1 cellular context compared by ENCODE assay signal in genomic region chr7:434891-435486, GRCh38.
TF ChIP-seq lines count a peak whose summit lies in the region.

No MANE protein-coding gene starts in this region.

TF ChIP-seq in GM23338, 12 proteins besides CTCF, POLR2A, EP300 and RAD21 (continued from another document):
- TF ChIP-seq ZNF462 (CRISPR knock-in tag; IDR thresholded peaks at IDR 0.05) (no peak), CREB1 (CRISPR knock-in tag; IDR thresholded peaks at IDR 0.05; ENCODE audit: low read depth) (no peak)
